ENCODE assay signal across 8 cellular contexts in genomic region chr14:23631702-23632460, GRCh38.
A peak's percentile ranks its signal among the peaks of the same experiment; 100 is the strongest.
DNase-seq lines count a peak whose midpoint lies in the region; ATAC-seq lines count a peak whose summit lies in the region.

No MANE protein-coding gene starts in this region.

- DNase-seq in GM03348 (ENCODE audit: low spot score) (peak; percentile 91), NCI-H2196 (lab: John Stamatoyannopoulos, UW; ENCODE audit: unreplicated experiment) (peak; percentile 90), cerebellar cortex (ENCODE audit: low spot score) (peak; percentile 88), kidney glomerular epithelial cell (lab: John Stamatoyannopoulos, UW) (peak; percentile 46)
- DNase-seq in activated CD4-positive, CD25-positive, alpha-beta regulatory T cell treated with anti-CD3 and anti-CD28 coated beads, Interleukin-2, amount 50 U/mL, for 72 hours = peak; percentile 80
- DNase-seq in stimulated activated CD4-positive, alpha-beta T cell treated with anti-CD3 and anti-CD28 coated beads, Interleukin-1b, Interleukin-23, amount 100 ng/mL, for 1 hour (ENCODE audit: low read depth in 2 of 2) = peak; percentile 40 to 46

- ATAC-seq in HG02798 (IDR thresholded peaks at IDR 0.05; ENCODE audit: poor library complexity, unreplicated experiment) (peak; percentile 77), HG03025 (IDR thresholded peaks at IDR 0.05; ENCODE audit: low FRiP score, unreplicated experiment) (no peak)
